8 cellular contexts compared by ENCODE assay signal in genomic region chr14:37246427-37246829, GRCh38. TPM values are rescaled to one million over a fixed set of nuclear protein-coding genes. Genes with fewer than 3 reads are reported as not detected.
DNase-seq lines count a peak whose midpoint lies in the region; ATAC-seq and TF ChIP-seq lines count a peak whose summit lies in the region.

No MANE protein-coding gene starts in this region.

- intact Hi-C loops in mammary epithelial cell (cut with micrococcal nuclease): loop anchor here (1.0 to 5.0 kb wide), 3 partner anchors 348 to 628 kb away; no protein-coding TSS in a partner anchor

- peak; percentile 58 for ATAC-seq in lung (ENCODE audit: insufficient read depth, low FRiP score)

- H3K4me3 ChIP-seq in HEK293 (ENCODE audit: low read depth, low read length) (no peak overlapping the region), mammary epithelial cell (replicated peaks in 1 of 3; ENCODE audit: insufficient read depth in 1 of 3, low read depth in 2 of 3, low read length in 3 of 3) (no peak overlapping the region), lung (no peak overlapping the region)
- H3K4me3 ChIP-seq in effector memory CD4-positive, alpha-beta T cell (ENCODE audit: insufficient read depth, low read depth, low read length, poor library complexity, severe bottlenecking): no peak overlapping the region

- H3K9me3 ChIP-seq in HEK293 (ENCODE audit: control insufficient read depth, insufficient read depth, low read depth, low read length): no peaks in the 10 kb centered on the region
- no peaks in the 10 kb centered on the region for H3K9me3 ChIP-seq in mammary epithelial cell (replicated peaks; ENCODE audit: insufficient read depth, low read length)
- no peaks in the 10 kb centered on the region for H3K9me3 ChIP-seq in lung (ENCODE audit: control insufficient read depth in 2 of 2, insufficient read depth in 1 of 2, low read length in 1 of 2)
- no peaks in the 10 kb centered on the region for H3K9me3 ChIP-seq in effector memory CD4-positive, alpha-beta T cell (ENCODE audit: control insufficient read depth, low read length)

- no peak overlapping the region for H3K4me2 ChIP-seq in mammary epithelial cell (ENCODE audit: insufficient read depth, low read depth, low read length)

- in situ Hi-C loops in mammary epithelial cell (cut with MboI; ENCODE audit: low sequenced_read_pairs in 2 of 2): loop anchor here (10.0 to 25.0 kb wide), 3 partner anchors 348 to 628 kb away; partner anchors contain the start of genes FOXA1 (in 1 of the 2) and TTC6 (in 1 of the 2)

- H3K36me3 ChIP-seq in HEK293 (ENCODE audit: control insufficient read depth in 2 of 2, insufficient read depth in 1 of 2, low read length in 2 of 2): peaks cover 4 to 8% of the 10 kb centered on the region in 2 experiments; a peak in 2 of 3 replicates
- H3K36me3 ChIP-seq in mammary epithelial cell (ENCODE audit: insufficient read depth, low read length): no peaks in the 10 kb centered on the region
- peaks cover 0 to 4% of the 10 kb centered on the region in 2 donors for H3K36me3 ChIP-seq in lung (ENCODE audit: control insufficient read depth in 2 of 2, insufficient read depth in 2 of 2, low read length in 2 of 2)
- no peaks in the 10 kb centered on the region for H3K36me3 ChIP-seq in effector memory CD4-positive, alpha-beta T cell (ENCODE audit: control insufficient read depth, insufficient read depth, low read length)

- no peak overlapping the region for H3K27ac Mint-ChIP-seq in activated naive CD8-positive, alpha-beta T cell treated with anti-CD3 and anti-CD28 coated beads for 36 hours

- DNase-seq in D341Med (ENCODE audit: low spot score) (peak; percentile 35), NCI-H460 (ENCODE audit: extremely low read depth, low read depth) (peak; percentile 51), mammary epithelial cell (peak; percentile 21), lung (ENCODE audit: low spot score) (no peak), islet precursor cell (no peak)
- no peak for DNase-seq in effector memory CD4-positive, alpha-beta T cell
- no peak for DNase-seq in activated naive CD8-positive, alpha-beta T cell treated with anti-CD3 and anti-CD28 coated beads for 36 hours

- BruUV-seq in mammary epithelial cell (replicated peaks; lab: Mats Ljungman, UMichigan): no TSS peak

- no peaks in the 10 kb centered on the region for H3K79me2 ChIP-seq in mammary epithelial cell (ENCODE audit: insufficient read depth, low read length)

- POLR2A ChIA-PET in HEK293 (lab: Yijun Ruan, JAX): no interaction called here

- no peak overlapping the region for H2AFZ ChIP-seq in mammary epithelial cell (ENCODE audit: low read depth, low read length)

- H3K27me3 Mint-ChIP-seq in activated naive CD8-positive, alpha-beta T cell treated with anti-CD3 and anti-CD28 coated beads for 36 hours: peaks cover 8% of the 10 kb centered on the region

- CTCF ChIA-PET in HEK293 (lab: Yijun Ruan, JAX): interaction anchor here (0.6 to 3.7 kb wide), 32 partner anchors 8 to 647 kb away, joined by 3 to 35 read pairs (median 3); partner anchors contain the start of genes FOXA1 and TTC6
- CTCF ChIA-PET in mammary epithelial cell (lab: Charles Lee; ENCODE audit: low non-redundant PET): interaction anchor here (0.5 kb wide), 1 partner anchor 634 kb away, joined by 3 read pairs; no protein-coding TSS in a partner anchor

- H4K20me1 ChIP-seq in mammary epithelial cell (ENCODE audit: insufficient read depth, low read length): no peaks in the 10 kb centered on the region

- no peaks in the 10 kb centered on the region for H3K4me1 Mint-ChIP-seq in activated naive CD8-positive, alpha-beta T cell treated with anti-CD3 and anti-CD28 coated beads for 36 hours

- H3K27ac ChIP-seq in HEK293 (ENCODE audit: extremely low read depth, low read depth, low read length): no peak overlapping the region
- H3K27ac ChIP-seq in mammary epithelial cell (ENCODE audit: insufficient read depth, low read depth, low read length): no peak overlapping the region
- no peak overlapping the region for H3K27ac ChIP-seq in lung (ENCODE audit: low read depth in 1 of 2, low read length in 1 of 2)
- H3K27ac ChIP-seq in effector memory CD4-positive, alpha-beta T cell (ENCODE audit: insufficient read depth, low read length, poor library complexity, severe bottlenecking): no peak overlapping the region

- no peaks in the 10 kb centered on the region for H3K27me3 ChIP-seq in mammary epithelial cell (ENCODE audit: insufficient read depth, low read length)
- H3K27me3 ChIP-seq in lung (ENCODE audit: control insufficient read depth, insufficient read depth): no peaks in the 10 kb centered on the region
- H3K27me3 ChIP-seq in effector memory CD4-positive, alpha-beta T cell (replicated peaks; ENCODE audit: control insufficient read depth, insufficient read depth, low read length, poor library complexity, severe bottlenecking): no peaks in the 10 kb centered on the region

- H3K4me1 ChIP-seq in HEK293 (ENCODE audit: control insufficient read depth, insufficient read depth, low read length) (no peaks in the 10 kb centered on the region), mammary epithelial cell (ENCODE audit: insufficient read depth, low read length) (no peaks in the 10 kb centered on the region), lung (ENCODE audit: control insufficient read depth in 2 of 2, insufficient read depth in 2 of 2, low read length in 2 of 2) (no peaks in the 10 kb centered on the region)
- no peaks in the 10 kb centered on the region for H3K4me1 ChIP-seq in effector memory CD4-positive, alpha-beta T cell (ENCODE audit: control insufficient read depth, insufficient read depth, low read length, poor library complexity, severe bottlenecking)

- no peak overlapping the region for H3K4me3 Mint-ChIP-seq in activated naive CD8-positive, alpha-beta T cell treated with anti-CD3 and anti-CD28 coated beads for 36 hours

- no peak overlapping the region for H3K9ac ChIP-seq in mammary epithelial cell (ENCODE audit: insufficient read depth, low read length)

- TF ChIP-seq CTCF in HEK293 (tag by site-specific recombination; IDR thresholded peaks at IDR 0.05): 0 out of 2 replicates have a peak, but pooled peaks have one; percentile 12
- TF ChIP-seq CTCF in mammary epithelial cell (conservative IDR thresholded peaks at IDR 0.05 in 1 of 2, IDR thresholded peaks at IDR 0.05 in 1 of 2; ENCODE audit: extremely low read depth in 1 of 2, insufficient read depth in 1 of 2, low read depth in 1 of 2, low read length in 2 of 2): peak; percentile 62 to 65
- TF ChIP-seq CTCF in lung (IDR thresholded peaks at IDR 0.05; ENCODE audit: control extremely low read depth, extremely low read depth): peak; percentile 28

- H3K36me3 Mint-ChIP-seq in activated naive CD8-positive, alpha-beta T cell treated with anti-CD3 and anti-CD28 coated beads for 36 hours: no peaks in the 10 kb centered on the region

- dilution Hi-C loops in mammary epithelial cell (cut with HindIII; ENCODE audit: low sequenced_read_pairs): no loop called here

- no peaks in the 10 kb centered on the region for H3K9me3 Mint-ChIP-seq in activated naive CD8-positive, alpha-beta T cell treated with anti-CD3 and anti-CD28 coated beads for 36 hours

TF ChIP-seq in HEK293, 187 proteins besides CTCF, POLR2A, EP300 and RAD21 (continues in another document):
- TF ChIP-seq HOXA7 (CRISPR knock-in tag; IDR thresholded peaks at IDR 0.05; ENCODE audit: borderline replicate concordance): no peak
- TF ChIP-seq ZNF561 (tag by site-specific recombination; IDR thresholded peaks at IDR 0.05; ENCODE audit: borderline replicate concordance): no peak
- TF ChIP-seq ZNF768 (tag by site-specific recombination; IDR thresholded peaks at IDR 0.05): no peak
- no peak for TF ChIP-seq ZNF398 (tag by site-specific recombination; IDR thresholded peaks at IDR 0.05)
- no peak for TF ChIP-seq GLI4 (tag by site-specific recombination; IDR thresholded peaks at IDR 0.05)
- no peak for TF ChIP-seq ZNF48 (tag by site-specific recombination; IDR thresholded peaks at IDR 0.05)

RNA-seq across cellular contexts. Expression of gene MIPOL1, which starts 48.7 kb away (rescaled TPM):
- 24.4 and 29.7 TPM in 2 replicates for total RNA-seq in NCI-H460 (2014; rRNA removed; shearing (Covaris generic))
- polyA plus RNA-seq in NCI-H460 (2014; cell fraction: nucleus; rRNA removed): 6.8 and 17.5 TPM in 2 replicates
- total RNA-seq in mammary epithelial cell: 10 to 100 TPM; 11.2 to 15.7 TPM
- 2.7 TPM for polyA plus RNA-seq in mammary epithelial cell
- polyA minus RNA-seq in mammary epithelial cell: 2.7 TPM
- 10 to 100 TPM; 11.5 to 49.9 TPM for total RNA-seq in lung
- polyA plus RNA-seq in lung: 1 to 10 TPM; 2.3 to 2.6 TPM
- total RNA-seq in activated naive CD8-positive, alpha-beta T cell treated with anti-CD3 and anti-CD28 coated beads for 36 hours: not detected

Comparison
In these comparisons a context has a peak if more than half of its experiments do, and no peak if none do; other contexts are left out.
1. DNase-seq: peak in D341Med (single experiment), NCI-H460 (single experiment) and mammary epithelial cell (single experiment); none in lung (single experiment), effector memory CD4-positive, alpha-beta T cell (0 of 3), islet precursor cell (single experiment) and activated naive CD8-positive, alpha-beta T cell treated with anti-CD3 and anti-CD28 coated beads for 36 hours (single experiment).
2. CTCF ChIP-seq: peak in every context shown above with its lines; median percentile 64 in mammary epithelial cell; 28 in lung; 12 in HEK293.
3. RNA of gene MIPOL1, which starts 48.7 kb away (total RNA-seq): 11.5 to 49.9 TPM in lung, 24.4 to 29.7 TPM in NCI-H460 and 11.2 to 15.7 TPM in mammary epithelial cell; not detected in activated naive CD8-positive, alpha-beta T cell treated with anti-CD3 and anti-CD28 coated beads for 36 hours; every median in the first group is over 10 times any median in the second.